ENCODE assay signal across 18 cellular contexts in the genomic region with DNA sequence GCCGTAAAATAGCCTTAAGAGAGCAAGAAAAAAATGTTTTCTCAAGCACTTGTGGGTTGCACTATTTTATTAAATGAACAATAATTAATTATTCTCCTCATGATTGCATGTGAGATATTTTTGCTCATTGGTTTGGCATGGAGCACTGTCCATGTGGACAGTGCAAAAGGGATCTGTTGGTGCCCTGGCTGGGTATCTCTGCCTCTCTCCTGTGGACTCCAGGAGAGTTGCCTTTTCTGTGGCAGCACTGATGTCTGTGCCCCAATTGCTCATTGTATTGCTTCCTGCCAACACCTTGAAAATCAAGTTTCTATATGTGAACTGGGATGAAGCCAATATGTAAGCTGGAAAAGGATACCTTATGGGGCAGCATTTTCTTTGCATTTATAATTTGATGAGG.
DNase-seq lines count a peak whose midpoint lies in the region; ATAC-seq and TF ChIP-seq lines count a peak whose summit lies in the region.
"Had no signal": no experiment of that assay in that cellular context is flagged by ENCODE, and none has a peak within 500 bp of the region (broad histone marks: within the 10 kb centered on the region; RNA-seq: fewer than 3 reads in every experiment).

No MANE protein-coding gene starts in this region.

- no peak for TF ChIP-seq CTCF in suprapubic skin (IDR thresholded peaks at IDR 0.05)

- 97% methylated on average over 1 of the region's 1 CpG for WGBS in suprapubic skin

- no peak for ATAC-seq in stimulated activated memory B cell treated with anti-CD40 and anti-IgM and Interleukin-4, amounts not matched to agents 10 μg/mL and 1 μg/mL and 100 μg/mL, for 72 hours
- ATAC-seq: A549; CD8-positive, alpha-beta T cell had no signal

- H3K27me3 ChIP-seq in suprapubic skin, result no peaks in the 10 kb centered on the region

- peak overlapping the region; percentile 37 for H3K27ac Mint-ChIP-seq in stimulated activated memory B cell treated with anti-CD40 and anti-IgM and Interleukin-4, amounts not matched to agents 10 μg/mL and 1 μg/mL and 100 μg/mL, for 72 hours
- H3K27ac Mint-ChIP-seq: B cell; CD4-positive, alpha-beta T cell; CD8-positive, alpha-beta T cell had no signal

- peak; percentile 68 for DNase-seq in G401 (ENCODE audit: low spot score)
- DNase-seq in cerebellar cortex (ENCODE audit: low spot score), result peak; percentile 49
- no peak for DNase-seq in NCI-H187 treated with DMSO at 0.1 percent for 48 hours (lab: John Stamatoyannopoulos, UW)
- no peak for DNase-seq in suprapubic skin (ENCODE audit: low spot score in 2 of 2)
- DNase-seq: AML-193; Caco-2; Calu3; CD4-positive, alpha-beta T cell; CD8-positive, alpha-beta T cell; DMS79 treated with DMSO at 0.1 percent for 48 hours; GDM1 had no signal

- H3K36me3 ChIP-seq in suprapubic skin, result no peaks in the 10 kb centered on the region
- H3K36me3 ChIP-seq: BLaER1 treated with 17β-estradiol and CSF1 and Interleukin-3, amounts not matched to agents 10 nM and 100 nM had no signal

- H3K4me1 ChIP-seq in suprapubic skin, result no peaks in the 10 kb centered on the region

- peaks cover 75% of the 10 kb centered on the region for H3K4me1 Mint-ChIP-seq in stimulated activated memory B cell treated with anti-CD40 and anti-IgM and Interleukin-4, amounts not matched to agents 10 μg/mL and 1 μg/mL and 100 μg/mL, for 72 hours

- H3K9me3 Mint-ChIP-seq in stimulated activated memory B cell treated with anti-CD40 and anti-IgM and Interleukin-4, amounts not matched to agents 10 μg/mL and 1 μg/mL and 100 μg/mL, for 72 hours, result no peaks in the 10 kb centered on the region
- H3K9me3 Mint-ChIP-seq: CD4-positive, alpha-beta T cell; CD8-positive, alpha-beta T cell had no signal

- no peaks in the 10 kb centered on the region for H3K9me3 ChIP-seq in suprapubic skin
- H3K9me3 ChIP-seq: A549; BLaER1 treated with 17β-estradiol and CSF1 and Interleukin-3, amounts not matched to agents 10 nM and 100 nM; Caco-2 had no signal

- H3K4me3 ChIP-seq in suprapubic skin, result no peak overlapping the region
- H3K4me3 ChIP-seq: A549; BLaER1 treated with 17β-estradiol and CSF1 and Interleukin-3, amounts not matched to agents 10 nM and 100 nM; GM12878 had no signal

- no peaks in the 10 kb centered on the region for H3K27me3 Mint-ChIP-seq in stimulated activated memory B cell treated with anti-CD40 and anti-IgM and Interleukin-4, amounts not matched to agents 10 μg/mL and 1 μg/mL and 100 μg/mL, for 72 hours
- H3K27me3 Mint-ChIP-seq: B cell; CD4-positive, alpha-beta T cell had no signal

- H3K36me3 Mint-ChIP-seq in stimulated activated memory B cell treated with anti-CD40 and anti-IgM and Interleukin-4, amounts not matched to agents 10 μg/mL and 1 μg/mL and 100 μg/mL, for 72 hours, result peaks cover 75% of the 10 kb centered on the region
- H3K36me3 Mint-ChIP-seq: CD8-positive, alpha-beta T cell had no signal

- in situ Hi-C loops in G401 (cut with HindIII; ENCODE audit: low sequenced_read_pairs), result no loop called here

- no peak for TF ChIP-seq POLR2A in suprapubic skin (IDR thresholded peaks at IDR 0.05)

- H3K4me3 Mint-ChIP-seq in stimulated activated memory B cell treated with anti-CD40 and anti-IgM and Interleukin-4, amounts not matched to agents 10 μg/mL and 1 μg/mL and 100 μg/mL, for 72 hours, result no peak overlapping the region
- H3K4me3 Mint-ChIP-seq: B cell; CD4-positive, alpha-beta T cell; CD8-positive, alpha-beta T cell had no signal

- no peak overlapping the region for H3K27ac ChIP-seq in suprapubic skin
- H3K27ac ChIP-seq: 22Rv1; A549; BLaER1 treated with 17β-estradiol and CSF1 and Interleukin-3, amounts not matched to agents 10 nM and 100 nM; C4-2B had no signal

- no peak for TF ChIP-seq EP300 in suprapubic skin (IDR thresholded peaks at IDR 0.05)

Comparison
In these comparisons a context has a peak if more than half of its experiments do, and no peak if none do; other contexts are left out.
1. DNase-seq: peak in G401 (single experiment) and cerebellar cortex (single experiment); none in NCI-H187 treated with DMSO at 0.1 percent for 48 hours (single experiment) and suprapubic skin (0 of 2).